In the genomic region with DNA sequence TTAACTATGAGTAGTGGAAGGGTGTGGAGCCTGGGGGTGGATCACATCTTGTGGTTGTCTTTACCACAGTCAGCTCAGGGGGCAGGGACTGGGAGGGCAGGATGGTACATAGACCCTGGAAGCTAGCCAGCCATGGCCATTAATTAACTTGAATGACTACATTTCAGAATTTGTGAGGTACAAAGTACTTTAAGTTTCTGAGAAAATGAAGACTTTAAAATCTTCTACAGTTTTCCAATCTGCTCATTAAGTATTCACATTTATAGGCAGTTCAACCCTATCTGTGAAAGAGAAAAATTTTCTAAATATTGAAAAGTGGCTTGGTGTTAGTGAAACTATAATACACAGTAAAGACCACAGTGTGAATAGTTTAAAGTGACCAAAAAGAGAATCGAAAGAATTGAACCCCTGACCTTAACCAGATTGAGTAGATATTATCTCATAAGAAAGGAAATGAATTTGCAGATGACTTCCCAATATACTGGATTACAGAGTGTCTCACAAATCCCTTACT, we compare ENCODE assay signal across 1 cellular context.
TF ChIP-seq lines count a peak whose summit lies in the region.

No MANE protein-coding gene starts in this region.

TF ChIP-seq in GM12878, 131 proteins besides CTCF, POLR2A, EP300 and RAD21 (continued from another document and continues in another):
- TF ChIP-seq, protein P1, sequence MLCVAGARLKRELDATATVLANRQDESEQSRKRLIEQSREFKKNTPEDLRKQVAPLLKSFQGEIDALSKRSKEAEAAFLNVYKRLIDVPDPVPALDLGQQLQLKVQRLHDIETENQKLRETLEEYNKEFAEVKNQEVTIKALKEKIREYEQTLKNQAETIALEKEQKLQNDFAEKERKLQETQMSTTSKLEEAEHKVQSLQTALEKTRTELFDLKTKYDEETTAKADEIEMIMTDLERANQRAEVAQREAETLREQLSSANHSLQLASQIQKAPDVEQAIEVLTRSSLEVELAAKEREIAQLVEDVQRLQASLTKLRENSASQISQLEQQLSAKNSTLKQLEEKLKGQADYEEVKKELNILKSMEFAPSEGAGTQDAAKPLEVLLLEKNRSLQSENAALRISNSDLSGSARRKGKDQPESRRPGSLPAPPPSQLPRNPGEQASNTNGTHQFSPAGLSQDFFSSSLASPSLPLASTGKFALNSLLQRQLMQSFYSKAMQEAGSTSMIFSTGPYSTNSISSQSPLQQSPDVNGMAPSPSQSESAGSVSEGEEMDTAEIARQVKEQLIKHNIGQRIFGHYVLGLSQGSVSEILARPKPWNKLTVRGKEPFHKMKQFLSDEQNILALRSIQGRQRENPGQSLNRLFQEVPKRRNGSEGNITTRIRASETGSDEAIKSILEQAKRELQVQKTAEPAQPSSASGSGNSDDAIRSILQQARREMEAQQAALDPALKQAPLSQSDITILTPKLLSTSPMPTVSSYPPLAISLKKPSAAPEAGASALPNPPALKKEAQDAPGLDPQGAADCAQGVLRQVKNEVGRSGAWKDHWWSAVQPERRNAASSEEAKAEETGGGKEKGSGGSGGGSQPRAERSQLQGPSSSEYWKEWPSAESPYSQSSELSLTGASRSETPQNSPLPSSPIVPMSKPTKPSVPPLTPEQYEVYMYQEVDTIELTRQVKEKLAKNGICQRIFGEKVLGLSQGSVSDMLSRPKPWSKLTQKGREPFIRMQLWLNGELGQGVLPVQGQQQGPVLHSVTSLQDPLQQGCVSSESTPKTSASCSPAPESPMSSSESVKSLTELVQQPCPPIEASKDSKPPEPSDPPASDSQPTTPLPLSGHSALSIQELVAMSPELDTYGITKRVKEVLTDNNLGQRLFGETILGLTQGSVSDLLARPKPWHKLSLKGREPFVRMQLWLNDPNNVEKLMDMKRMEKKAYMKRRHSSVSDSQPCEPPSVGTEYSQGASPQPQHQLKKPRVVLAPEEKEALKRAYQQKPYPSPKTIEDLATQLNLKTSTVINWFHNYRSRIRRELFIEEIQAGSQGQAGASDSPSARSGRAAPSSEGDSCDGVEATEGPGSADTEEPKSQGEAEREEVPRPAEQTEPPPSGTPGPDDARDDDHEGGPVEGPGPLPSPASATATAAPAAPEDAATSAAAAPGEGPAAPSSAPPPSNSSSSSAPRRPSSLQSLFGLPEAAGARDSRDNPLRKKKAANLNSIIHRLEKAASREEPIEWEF (IDR thresholded peaks at IDR 0.05; ENCODE audit: insufficient replicate concordance, low read depth, low read length), result peak; percentile 71
- TF ChIP-seq, protein P2, sequence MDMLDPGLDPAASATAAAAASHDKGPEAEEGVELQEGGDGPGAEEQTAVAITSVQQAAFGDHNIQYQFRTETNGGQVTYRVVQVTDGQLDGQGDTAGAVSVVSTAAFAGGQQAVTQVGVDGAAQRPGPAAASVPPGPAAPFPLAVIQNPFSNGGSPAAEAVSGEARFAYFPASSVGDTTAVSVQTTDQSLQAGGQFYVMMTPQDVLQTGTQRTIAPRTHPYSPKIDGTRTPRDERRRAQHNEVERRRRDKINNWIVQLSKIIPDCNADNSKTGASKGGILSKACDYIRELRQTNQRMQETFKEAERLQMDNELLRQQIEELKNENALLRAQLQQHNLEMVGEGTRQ (IDR thresholded peaks at IDR 0.05; ENCODE audit: borderline replicate concordance, low read depth, low read length), result no peak
- TF ChIP-seq ESRRA (IDR thresholded peaks at IDR 0.05; ENCODE audit: low read length) (no peak), ATF7 (IDR thresholded peaks at IDR 0.05; ENCODE audit: low read depth) (peak; percentile 75; the same call in 1 of the 2 replicates), ASH2L (IDR thresholded peaks at IDR 0.05; ENCODE audit: borderline replicate concordance, low read depth) (no peak), REST (IDR thresholded peaks at IDR 0.05; ENCODE audit: low read depth, low read length) (no peak), FOS (IDR thresholded peaks at IDR 0.05; ENCODE audit: borderline replicate concordance, extremely low read depth, insufficient read length) (no peak), KDM1A (IDR thresholded peaks at IDR 0.05; ENCODE audit: borderline replicate concordance) (no peak), SMAD1 (IDR thresholded peaks at IDR 0.05; ENCODE audit: low read depth, partially characterized antibody) (peak; percentile 77), ZBED1 (IDR thresholded peaks at IDR 0.05; ENCODE audit: borderline replicate concordance) (no peak), TCF12 (IDR thresholded peaks at IDR 0.05; ENCODE audit: low read depth, low read length) (0 out of 2 replicates have a peak, but pooled peaks have one; percentile 16), TCF7 (IDR thresholded peaks at IDR 0.05; ENCODE audit: borderline replicate concordance) (no peak), WRNIP1 (IDR thresholded peaks at IDR 0.05; ENCODE audit: borderline replicate concordance, low read depth, low read length) (no peak), BCL11A (IDR thresholded peaks at IDR 0.05; ENCODE audit: low read depth, low read length) (peak; percentile 60), ZZZ3 (IDR thresholded peaks at IDR 0.05; ENCODE audit: control insufficient read depth, insufficient read length, low read depth) (no peak), IKZF2 (IDR thresholded peaks at IDR 0.05) (peak; percentile 47 to 77; a peak in 3 of 4 replicates), USF1 (IDR thresholded peaks at IDR 0.05; ENCODE audit: borderline replicate concordance, extremely low read length, insufficient read depth, low read depth, low read length) (no peak), ZNF24 (IDR thresholded peaks at IDR 0.05) (no peak), TBL1XR1 (IDR thresholded peaks at IDR 0.05; ENCODE audit: low read depth, low read length) (no peak), CHD4 (IDR thresholded peaks at IDR 0.05) (no peak), CREM (IDR thresholded peaks at IDR 0.05; ENCODE audit: low read depth) (no peak), HDAC2 (IDR thresholded peaks at IDR 0.05) (no peak), FOXK2 (IDR thresholded peaks at IDR 0.05) (no peak), NFIC (IDR thresholded peaks at IDR 0.05; ENCODE audit: low read depth, low read length) (peak; percentile 80), RUNX3 (IDR thresholded peaks at IDR 0.05; ENCODE audit: low read length) (peak; percentile 91), RCOR1 (conservative IDR thresholded peaks at IDR 0.05; ENCODE audit: low read depth, low read length) (no peak), RB1 (IDR thresholded peaks at IDR 0.05; ENCODE audit: borderline replicate concordance) (no peak; the same call in 1 of the 2 replicates), NR2C1 (IDR thresholded peaks at IDR 0.05) (no peak), TAF1 (IDR thresholded peaks at IDR 0.05; ENCODE audit: borderline replicate concordance, low read depth, low read length) (no peak)
- TF ChIP-seq, protein P3, sequence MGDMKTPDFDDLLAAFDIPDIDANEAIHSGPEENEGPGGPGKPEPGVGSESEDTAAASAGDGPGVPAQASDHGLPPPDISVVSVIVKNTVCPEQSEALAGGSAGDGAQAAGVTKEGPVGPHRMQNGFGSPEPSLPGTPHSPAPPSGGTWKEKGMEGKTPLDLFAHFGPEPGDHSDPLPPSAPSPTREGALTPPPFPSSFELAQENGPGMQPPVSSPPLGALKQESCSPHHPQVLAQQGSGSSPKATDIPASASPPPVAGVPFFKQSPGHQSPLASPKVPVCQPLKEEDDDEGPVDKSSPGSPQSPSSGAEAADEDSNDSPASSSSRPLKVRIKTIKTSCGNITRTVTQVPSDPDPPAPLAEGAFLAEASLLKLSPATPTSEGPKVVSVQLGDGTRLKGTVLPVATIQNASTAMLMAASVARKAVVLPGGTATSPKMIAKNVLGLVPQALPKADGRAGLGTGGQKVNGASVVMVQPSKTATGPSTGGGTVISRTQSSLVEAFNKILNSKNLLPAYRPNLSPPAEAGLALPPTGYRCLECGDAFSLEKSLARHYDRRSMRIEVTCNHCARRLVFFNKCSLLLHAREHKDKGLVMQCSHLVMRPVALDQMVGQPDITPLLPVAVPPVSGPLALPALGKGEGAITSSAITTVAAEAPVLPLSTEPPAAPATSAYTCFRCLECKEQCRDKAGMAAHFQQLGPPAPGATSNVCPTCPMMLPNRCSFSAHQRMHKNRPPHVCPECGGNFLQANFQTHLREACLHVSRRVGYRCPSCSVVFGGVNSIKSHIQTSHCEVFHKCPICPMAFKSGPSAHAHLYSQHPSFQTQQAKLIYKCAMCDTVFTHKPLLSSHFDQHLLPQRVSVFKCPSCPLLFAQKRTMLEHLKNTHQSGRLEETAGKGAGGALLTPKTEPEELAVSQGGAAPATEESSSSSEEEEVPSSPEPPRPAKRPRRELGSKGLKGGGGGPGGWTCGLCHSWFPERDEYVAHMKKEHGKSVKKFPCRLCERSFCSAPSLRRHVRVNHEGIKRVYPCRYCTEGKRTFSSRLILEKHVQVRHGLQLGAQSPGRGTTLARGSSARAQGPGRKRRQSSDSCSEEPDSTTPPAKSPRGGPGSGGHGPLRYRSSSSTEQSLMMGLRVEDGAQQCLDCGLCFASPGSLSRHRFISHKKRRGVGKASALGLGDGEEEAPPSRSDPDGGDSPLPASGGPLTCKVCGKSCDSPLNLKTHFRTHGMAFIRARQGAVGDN (IDR thresholded peaks at IDR 0.05), result no peak
- TF ChIP-seq, protein P4, sequence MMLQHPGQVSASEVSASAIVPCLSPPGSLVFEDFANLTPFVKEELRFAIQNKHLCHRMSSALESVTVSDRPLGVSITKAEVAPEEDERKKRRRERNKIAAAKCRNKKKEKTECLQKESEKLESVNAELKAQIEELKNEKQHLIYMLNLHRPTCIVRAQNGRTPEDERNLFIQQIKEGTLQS (IDR thresholded peaks at IDR 0.05; ENCODE audit: borderline replicate concordance, extremely low read depth, low read depth, low read length), result no peak
- TF ChIP-seq, protein P5, sequence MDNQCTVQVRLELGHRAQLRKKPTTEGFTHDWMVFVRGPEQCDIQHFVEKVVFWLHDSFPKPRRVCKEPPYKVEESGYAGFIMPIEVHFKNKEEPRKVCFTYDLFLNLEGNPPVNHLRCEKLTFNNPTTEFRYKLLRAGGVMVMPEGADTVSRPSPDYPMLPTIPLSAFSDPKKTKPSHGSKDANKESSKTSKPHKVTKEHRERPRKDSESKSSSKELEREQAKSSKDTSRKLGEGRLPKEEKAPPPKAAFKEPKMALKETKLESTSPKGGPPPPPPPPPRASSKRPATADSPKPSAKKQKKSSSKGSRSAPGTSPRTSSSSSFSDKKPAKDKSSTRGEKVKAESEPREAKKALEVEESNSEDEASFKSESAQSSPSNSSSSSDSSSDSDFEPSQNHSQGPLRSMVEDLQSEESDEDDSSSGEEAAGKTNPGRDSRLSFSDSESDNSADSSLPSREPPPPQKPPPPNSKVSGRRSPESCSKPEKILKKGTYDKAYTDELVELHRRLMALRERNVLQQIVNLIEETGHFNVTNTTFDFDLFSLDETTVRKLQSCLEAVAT (IDR thresholded peaks at IDR 0.05), result peak; percentile 64; the same call in 1 of the 2 replicates
- TF ChIP-seq, protein P6, sequence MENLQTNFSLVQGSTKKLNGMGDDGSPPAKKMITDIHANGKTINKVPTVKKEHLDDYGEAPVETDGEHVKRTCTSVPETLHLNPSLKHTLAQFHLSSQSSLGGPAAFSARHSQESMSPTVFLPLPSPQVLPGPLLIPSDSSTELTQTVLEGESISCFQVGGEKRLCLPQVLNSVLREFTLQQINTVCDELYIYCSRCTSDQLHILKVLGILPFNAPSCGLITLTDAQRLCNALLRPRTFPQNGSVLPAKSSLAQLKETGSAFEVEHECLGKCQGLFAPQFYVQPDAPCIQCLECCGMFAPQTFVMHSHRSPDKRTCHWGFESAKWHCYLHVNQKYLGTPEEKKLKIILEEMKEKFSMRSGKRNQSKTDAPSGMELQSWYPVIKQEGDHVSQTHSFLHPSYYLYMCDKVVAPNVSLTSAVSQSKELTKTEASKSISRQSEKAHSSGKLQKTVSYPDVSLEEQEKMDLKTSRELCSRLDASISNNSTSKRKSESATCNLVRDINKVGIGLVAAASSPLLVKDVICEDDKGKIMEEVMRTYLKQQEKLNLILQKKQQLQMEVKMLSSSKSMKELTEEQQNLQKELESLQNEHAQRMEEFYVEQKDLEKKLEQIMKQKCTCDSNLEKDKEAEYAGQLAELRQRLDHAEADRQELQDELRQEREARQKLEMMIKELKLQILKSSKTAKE (IDR thresholded peaks at IDR 0.05; ENCODE audit: low read depth, poor library complexity, severe bottlenecking), result peak; percentile 83
